In genomic region chr15:31352911-31353811, GRCh38 we compare ENCODE assay signal across 8 cellular contexts. TPM values are rescaled to one million over a fixed set of nuclear protein-coding genes. Genes with fewer than 3 reads are reported as not detected.
A peak's percentile ranks its signal among the peaks of the same experiment; 100 is the strongest.
DNase-seq lines count a peak whose midpoint lies in the region; ATAC-seq and TF ChIP-seq lines count a peak whose summit lies in the region.

No MANE protein-coding gene starts in this region.

- peaks cover 0 to 5% of the 10 kb centered on the region in 2 donors for H3K9me3 Mint-ChIP-seq in activated naive CD4-positive, alpha-beta T cell treated with anti-CD3 and anti-CD28 coated beads, Interleukin-2, amount 50 U/mL, for 72 hours
- H3K9me3 Mint-ChIP-seq in Caco-2 (ENCODE audit: unreplicated experiment): no peaks in the 10 kb centered on the region

- DNase-seq in AG20443 (ENCODE audit: low spot score): peak; percentile 87
- peak; percentile 82 for DNase-seq in NCI-H446 treated with DMSO at 0.1 percent for 48 hours (lab: John Stamatoyannopoulos, UW)
- no peak for DNase-seq in activated naive CD4-positive, alpha-beta T cell treated with anti-CD3 and anti-CD28 coated beads, Interleukin-2, amount 50 U/mL, for 72 hours (ENCODE audit: low spot score in 2 of 2)
- peak; percentile 90 to 93 for DNase-seq in cardiac muscle cell (ENCODE audit: low read depth in 1 of 2, low spot score in 1 of 2)
- peak; percentile 86 for DNase-seq in retinal pigment epithelial cell (ENCODE audit: low read depth)
- no peak for DNase-seq in Caco-2

- peak overlapping the region; percentile 91 for H3K27ac ChIP-seq in cardiac muscle cell

- BruUV-seq in Caco-2 (replicated peaks; lab: Mats Ljungman, UMichigan): no TSS peak

- H3K9me3 ChIP-seq in cardiac muscle cell (ENCODE audit: low read depth) (no peaks in the 10 kb centered on the region), Caco-2 (no peaks in the 10 kb centered on the region)

- CTCF ChIA-PET in Caco-2 (lab: Charles Lee): interaction anchor here (0.6 to 1.1 kb wide), 2 partner anchors 82 to 90 kb away, joined by 3 to 5 read pairs; no protein-coding TSS in a partner anchor

- H3K27me3 Mint-ChIP-seq in Caco-2 (ENCODE audit: insufficient read depth, unreplicated experiment): no peaks in the 10 kb centered on the region

- H3K27ac Mint-ChIP-seq in activated naive CD4-positive, alpha-beta T cell treated with anti-CD3 and anti-CD28 coated beads, Interleukin-2, amount 50 U/mL, for 72 hours: peak overlapping the region; percentile 88 to 89
- H3K27ac Mint-ChIP-seq in Caco-2 (ENCODE audit: unreplicated experiment): no peak overlapping the region

- H3K4me3 Mint-ChIP-seq in Caco-2 (ENCODE audit: unreplicated experiment): no peak overlapping the region

- peak; percentile 3 for TF ChIP-seq CTCF in cardiac muscle cell (IDR thresholded peaks at IDR 0.05; ENCODE audit: low read depth, low read length)
- no peak for TF ChIP-seq CTCF in retinal pigment epithelial cell (conservative IDR thresholded peaks at IDR 0.05; ENCODE audit: low read depth, low read length)
- no peak for TF ChIP-seq CTCF in Caco-2 (IDR thresholded peaks at IDR 0.05; ENCODE audit: insufficient read depth in 1 of 2, low read depth in 1 of 2, low read length in 1 of 2, severe bottlenecking in 1 of 2, unreplicated experiment in 1 of 2)

- no peaks in the 10 kb centered on the region for H3K27me3 ChIP-seq in cardiac muscle cell
- no peaks in the 10 kb centered on the region for H3K27me3 ChIP-seq in Caco-2 (replicated peaks; ENCODE audit: control insufficient read depth, insufficient read depth, low read length)

- H3K4me3 ChIP-seq in cardiac muscle cell: peak overlapping the region; percentile 9
- H3K4me3 ChIP-seq in retinal pigment epithelial cell (ENCODE audit: low read length): no peak overlapping the region
- no peak overlapping the region for H3K4me3 ChIP-seq in Caco-2 (ENCODE audit: low read depth, low read length)

- H3K4me1 ChIP-seq in cardiac muscle cell (ENCODE audit: low read depth) (peaks cover 57% of the 10 kb centered on the region), Caco-2 (peaks cover 12% of the 10 kb centered on the region)

- peaks cover 5 to 64% of the 10 kb centered on the region in 2 donors for H3K36me3 Mint-ChIP-seq in activated naive CD4-positive, alpha-beta T cell treated with anti-CD3 and anti-CD28 coated beads, Interleukin-2, amount 50 U/mL, for 72 hours
- no peaks in the 10 kb centered on the region for H3K36me3 Mint-ChIP-seq in Caco-2 (ENCODE audit: insufficient read depth, unreplicated experiment)

- intact Hi-C loops in Caco-2 (cut with micrococcal nuclease; ENCODE audit: unreplicated experiment): no loop called here

- ATAC-seq in GM18520 (IDR thresholded peaks at IDR 0.05; ENCODE audit: unreplicated experiment) (peak; percentile 56), HG02981 (IDR thresholded peaks at IDR 0.05; ENCODE audit: unreplicated experiment) (peak; percentile 65)
- peak; percentile 15 to 34 for ATAC-seq in activated naive CD4-positive, alpha-beta T cell treated with anti-CD3 and anti-CD28 coated beads, Interleukin-2, amount 50 U/mL, for 72 hours

- POLR2A ChIA-PET in Caco-2 (lab: Charles Lee): no interaction called here

- H3K4me1 Mint-ChIP-seq in Caco-2 (ENCODE audit: low read depth, unreplicated experiment): peaks cover 4% of the 10 kb centered on the region

- H3K36me3 ChIP-seq in cardiac muscle cell: no peaks in the 10 kb centered on the region
- peaks cover 3% of the 10 kb centered on the region for H3K36me3 ChIP-seq in Caco-2 (ENCODE audit: control insufficient read depth, insufficient read depth, low read length)

RNA-seq across cellular contexts. Expression of gene KLF13, which starts 26.5 kb away (rescaled TPM):
- total RNA-seq in activated naive CD4-positive, alpha-beta T cell treated with anti-CD3 and anti-CD28 coated beads, Interleukin-2, amount 50 U/mL, for 72 hours: 100 to 1,000 TPM; 124 to 161 TPM
- total RNA-seq in cardiac muscle cell: 26.3 and 35.7 TPM in 2 replicates
- 15.1 and 34.8 TPM in 2 replicates for polyA plus RNA-seq in cardiac muscle cell
- total RNA-seq in Caco-2 (2022): 16.6 and 18.8 TPM in 2 replicates

Comparison
In these comparisons a context has a peak if more than half of its experiments do, and no peak if none do; other contexts are left out.
1. DNase-seq: peak in AG20443 (single experiment), NCI-H446 treated with DMSO at 0.1 percent for 48 hours (single experiment), cardiac muscle cell (2 of 2) and retinal pigment epithelial cell (single experiment); none in activated naive CD4-positive, alpha-beta T cell treated with anti-CD3 and anti-CD28 coated beads, Interleukin-2, amount 50 U/mL, for 72 hours (0 of 2) and Caco-2 (0 of 2).
2. Peak in every context shown above with its lines, with median percentiles within 50 percentile points of each other: ATAC-seq.